ENCODE assay signal across 8 cellular contexts in genomic region chr5:17118631-17119030, GRCh38.
DNase-seq lines count a peak whose midpoint lies in the region; ATAC-seq and TF ChIP-seq lines count a peak whose summit lies in the region.

No MANE protein-coding gene starts in this region.

- peaks cover 10 to 24% of the 10 kb centered on the region in 2 donors for H3K9me3 Mint-ChIP-seq in effector memory CD8-positive, alpha-beta T cell

- no peak overlapping the region for H3K4me3 Mint-ChIP-seq in effector memory CD8-positive, alpha-beta T cell

- peak overlapping the region; percentile 38 to 85 (median 71); a peak in 20 of 22 replicates for H3K27ac ChIP-seq in BLaER1 treated with 17β-estradiol and CSF1 and Interleukin-3, amounts not matched to agents 10 nM and 100 nM
- H3K27ac ChIP-seq in OCI-LY3 (ENCODE audit: low read length), result no peak overlapping the region

- H2AFZ ChIP-seq in OCI-LY3 (ENCODE audit: low read depth, low read length), result no peak overlapping the region; the same call in 1 of the 2 replicates

- peak overlapping the region in 1 of 2 donors; percentile 15 for H3K27ac Mint-ChIP-seq in effector memory CD8-positive, alpha-beta T cell

- no peak overlapping the region for H3K4me3 ChIP-seq in BLaER1 treated with 17β-estradiol and CSF1 and Interleukin-3, amounts not matched to agents 10 nM and 100 nM
- H3K4me3 ChIP-seq in OCI-LY3 (ENCODE audit: low read length), result no peak overlapping the region
- no peak overlapping the region for H3K4me3 ChIP-seq in mucosa of descending colon

- no peaks in the 10 kb centered on the region for H3K4me1 Mint-ChIP-seq in effector memory CD8-positive, alpha-beta T cell (ENCODE audit: low read depth in 2 of 2)

- intact Hi-C loops in mucosa of descending colon (cut with DNase I, micrococcal nuclease), result no loop called here

- H3K27me3 Mint-ChIP-seq in effector memory CD8-positive, alpha-beta T cell, result no peaks in the 10 kb centered on the region

- H3K4me2 ChIP-seq in BLaER1 treated with 17β-estradiol and CSF1 and Interleukin-3, amounts not matched to agents 10 nM and 100 nM, result peak overlapping the region; percentile 20 to 77 (median 52); a peak in 20 of 22 replicates
- H3K4me2 ChIP-seq in OCI-LY3 (ENCODE audit: low read length), result peak overlapping the region; percentile 26; the same call in 1 of the 2 replicates

- no peak for TF ChIP-seq CTCF in OCI-LY3 (IDR thresholded peaks at IDR 0.05; ENCODE audit: low read depth, low read length)
- TF ChIP-seq CTCF in mucosa of descending colon (IDR thresholded peaks at IDR 0.05), result no peak

- H4K20me1 ChIP-seq in BLaER1 treated with 17β-estradiol and CSF1 and Interleukin-3, amounts not matched to agents 10 nM and 100 nM, result no peaks in the 10 kb centered on the region
- H4K20me1 ChIP-seq in OCI-LY3 (ENCODE audit: insufficient read depth, low read length), result no peaks in the 10 kb centered on the region

- H3K27me3 ChIP-seq in BLaER1 treated with 17β-estradiol and CSF1 and Interleukin-3, amounts not matched to agents 10 nM and 100 nM, result no peaks in the 10 kb centered on the region
- no peaks in the 10 kb centered on the region for H3K27me3 ChIP-seq in OCI-LY3 (ENCODE audit: low read depth, low read length)

- H3K36me3 Mint-ChIP-seq in effector memory CD8-positive, alpha-beta T cell (ENCODE audit: insufficient read depth), result peaks cover 6% of the 10 kb centered on the region

- peak; percentile 64 for ATAC-seq in GM21786 (IDR thresholded peaks at IDR 0.05; ENCODE audit: unreplicated experiment)
- ATAC-seq in effector memory CD8-positive, alpha-beta T cell (replicated peaks), result peak; percentile 63
- peak; percentile 90 for ATAC-seq in mucosa of descending colon

- peaks cover 0 to 60% (median 24%) of the 10 kb centered on the region in 10 experiments; a peak in 16 of 20 replicates for H3K4me1 ChIP-seq in BLaER1 treated with 17β-estradiol and CSF1 and Interleukin-3, amounts not matched to agents 10 nM and 100 nM
- H3K4me1 ChIP-seq in OCI-LY3 (ENCODE audit: low read length) (0 out of 2 replicates have a peak, but pooled peaks cover 5% of the 10 kb centered on the region), mucosa of descending colon (ENCODE audit: low read depth) (peaks cover 13% of the 10 kb centered on the region)

- no peaks in the 10 kb centered on the region for H3K79me2 ChIP-seq in OCI-LY3 (ENCODE audit: low read length)

- H3K9me3 ChIP-seq in BLaER1 treated with 17β-estradiol and CSF1 and Interleukin-3, amounts not matched to agents 10 nM and 100 nM (replicated peaks in 1 of 11), result peaks cover 0 to 12% (median 3%) of the 10 kb centered on the region in 11 experiments; a peak in 17 of 22 replicates
- H3K9me3 ChIP-seq in OCI-LY3 (ENCODE audit: insufficient read depth, low read length) (no peaks in the 10 kb centered on the region), mucosa of descending colon (no peaks in the 10 kb centered on the region)

- DNase-seq in effector memory CD8-positive, alpha-beta T cell, result no peak
- DNase-seq in mucosa of descending colon (peak in 2 of 3 donors; percentile 54 to 60), NCI-H1105 treated with DMSO at 0.1 percent for 48 hours (lab: John Stamatoyannopoulos, UW) (no peak), cerebellar nuclear complex (lab: John Stamatoyannopoulos, UW) (no peak), T-helper 2 cell (no peak)

- no peaks in the 10 kb centered on the region for H3K36me3 ChIP-seq in BLaER1 treated with 17β-estradiol and CSF1 and Interleukin-3, amounts not matched to agents 10 nM and 100 nM
- H3K36me3 ChIP-seq in OCI-LY3 (replicated peaks; ENCODE audit: low read depth, low read length) (no peaks in the 10 kb centered on the region), mucosa of descending colon (ENCODE audit: low read depth) (no peaks in the 10 kb centered on the region)

- H3K9ac ChIP-seq in BLaER1 treated with 17β-estradiol and CSF1 and Interleukin-3, amounts not matched to agents 10 nM and 100 nM, result peak overlapping the region in 9 of 11 experiments; percentile 34 to 67 (median 55); a peak in 12 of 22 replicates
- no peak overlapping the region for H3K9ac ChIP-seq in OCI-LY3 (ENCODE audit: low read length)

Comparison
In these comparisons a context has a peak if more than half of its experiments do, and no peak if none do; other contexts are left out.
1. DNase-seq: peak in mucosa of descending colon (2 of 3); none in effector memory CD8-positive, alpha-beta T cell (0 of 3), NCI-H1105 treated with DMSO at 0.1 percent for 48 hours (single experiment), cerebellar nuclear complex (0 of 2) and T-helper 2 cell (0 of 5).
2. Peak in every context shown above with its lines, with median percentiles within 50 percentile points of each other: ATAC-seq.